Comparison of ENCODE assay signal across 18 cellular contexts in the genomic region with DNA sequence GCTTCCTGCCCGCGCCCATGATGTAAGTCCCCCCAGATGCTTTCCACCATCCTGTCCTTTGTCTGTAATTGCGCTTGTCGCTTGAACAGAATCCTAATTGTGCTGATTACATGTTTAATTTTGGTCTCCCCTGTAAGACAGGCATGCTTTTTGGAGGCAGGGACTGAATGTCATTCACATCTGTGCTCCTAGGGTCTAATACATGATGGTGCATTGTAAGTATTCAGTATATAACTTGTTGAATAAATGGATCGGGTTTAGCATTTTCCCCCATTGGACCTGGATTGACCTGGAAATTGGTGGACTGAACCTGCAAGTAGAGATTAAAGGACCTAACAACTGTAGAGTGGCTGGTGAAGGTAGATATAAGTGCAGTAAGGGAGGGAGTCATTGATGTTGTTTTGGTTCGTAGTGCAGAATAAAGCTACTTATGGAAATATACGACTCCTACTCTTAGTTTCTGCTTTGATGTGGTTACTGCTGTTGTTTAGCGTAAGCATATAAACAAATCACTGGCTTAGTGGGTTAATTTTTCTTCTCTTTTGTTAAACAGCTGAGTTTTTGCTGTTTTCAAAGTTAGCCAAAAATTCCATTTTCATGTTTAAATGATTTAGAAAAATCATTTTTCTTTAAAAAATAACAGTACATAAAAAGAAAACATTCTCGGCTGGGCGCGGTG. TPM values are rescaled to one million over a fixed set of nuclear protein-coding genes. Genes with fewer than 3 reads are reported as not detected.
DNase-seq lines count a peak whose midpoint lies in the region; ATAC-seq, FAIRE-seq and TF ChIP-seq lines count a peak whose summit lies in the region.
"Had no signal": no experiment of that assay in that cellular context is flagged by ENCODE, and none has a peak within 500 bp of the region (broad histone marks: within the 10 kb centered on the region; RNA-seq: fewer than 3 reads in every experiment).

No MANE protein-coding gene starts in this region.

- H3K9me3 Mint-ChIP-seq in activated B cell treated with CpG ODN at 0.5 μM for 24 hours (no peaks in the 10 kb centered on the region), neural crest cell (no peaks in the 10 kb centered on the region)
- H3K9me3 Mint-ChIP-seq: activated T-helper 17 cell treated with anti-CD3 and anti-CD28 coated beads, Interleukin-2, amount 50 U/mL, for 72 hours; brain; CD14-positive monocyte; stimulated activated naive CD8-positive, alpha-beta T cell treated with anti-CD3 and anti-CD28 coated beads, Interleukin-15, Interleukin-2, amounts not matched to agents 100 ng/mL and 50 ng/mL, for 24 hours had no signal

- TF ChIP-seq CTCF in activated B cell treated with CpG ODN at 0.5 μM for 24 hours (IDR thresholded peaks at IDR 0.05) (no peak), neural crest cell (conservative IDR thresholded peaks at IDR 0.05) (no peak), D721Med (IDR thresholded peaks at IDR 0.05; ENCODE audit: insufficient read depth, missing control alignments) (no peak)

- peak overlapping the region in 1 of 2 donors; percentile 22 for H3K4me3 ChIP-seq in stomach smooth muscle (ENCODE audit: low read length in 2 of 2)
- H3K4me3 ChIP-seq: colonic mucosa, Peyer's patch had no signal

- peak; percentile 100 for DNase-seq in NCI-H748 (lab: John Stamatoyannopoulos, UW; ENCODE audit: unreplicated experiment)
- DNase-seq in NCI-H748 treated with DMSO at 0.1 percent for 48 hours (lab: John Stamatoyannopoulos, UW): no peak
- no peak for DNase-seq in activated B cell treated with CpG ODN at 0.5 μM for 24 hours
- no peak for DNase-seq in neural crest cell (ENCODE audit: low read depth, low spot score)
- DNase-seq in ecto neural progenitor cell (ENCODE audit: low spot score): no peak
- no peak for DNase-seq in D721Med (ENCODE audit: insufficient read length, low spot score)
- DNase-seq: colonic mucosa, foreskin melanocyte, kidney glomerular epithelial cell, NCI-H1694 treated with DMSO at 0.1 percent for 48 hours, Peyer's patch had no signal

- CTCF ChIA-PET in activated B cell treated with CpG ODN at 0.5 μM for 24 hours (lab: Charles Lee): no interaction called here

- H3K27me3 ChIP-seq in stomach smooth muscle (ENCODE audit: control insufficient read depth in 1 of 2, insufficient read depth in 2 of 2, low read length in 2 of 2): no peaks in the 10 kb centered on the region
- H3K27me3 ChIP-seq: colonic mucosa, Peyer's patch had no signal

- POLR2A ChIA-PET in activated B cell treated with CpG ODN at 0.5 μM for 24 hours (lab: Charles Lee): interaction anchor here (0.6 to 0.7 kb wide), 2 partner anchors 10 to 91 kb away, joined by 3 read pairs; no protein-coding TSS in a partner anchor

- H3K36me3 Mint-ChIP-seq in activated B cell treated with CpG ODN at 0.5 μM for 24 hours (ENCODE audit: low read depth): peaks cover 5% of the 10 kb centered on the region
- no peaks in the 10 kb centered on the region for H3K36me3 Mint-ChIP-seq in neural crest cell (ENCODE audit: low read depth)
- H3K36me3 Mint-ChIP-seq: CD14-positive monocyte had no signal

- no peak for ATAC-seq in activated B cell treated with CpG ODN at 0.5 μM for 24 hours (ENCODE audit: low read depth)
- ATAC-seq in GM18511 (IDR thresholded peaks at IDR 0.05; ENCODE audit: unreplicated experiment): no peak
- ATAC-seq: activated T-helper 17 cell treated with anti-CD3 and anti-CD28 coated beads, Interleukin-2, amount 50 U/mL, for 72 hours had no signal

- H3K27ac Mint-ChIP-seq in activated B cell treated with CpG ODN at 0.5 μM for 24 hours (peak overlapping the region; percentile 59), neural crest cell (ENCODE audit: unreplicated experiment) (peak overlapping the region; percentile 80)
- H3K27ac Mint-ChIP-seq: activated T-helper 17 cell treated with anti-CD3 and anti-CD28 coated beads, Interleukin-2, amount 50 U/mL, for 72 hours; stimulated activated naive CD8-positive, alpha-beta T cell treated with anti-CD3 and anti-CD28 coated beads, Interleukin-15, Interleukin-2, amounts not matched to agents 100 ng/mL and 50 ng/mL, for 24 hours had no signal

- H3K4me3 Mint-ChIP-seq in activated B cell treated with CpG ODN at 0.5 μM for 24 hours: no peak overlapping the region
- H3K4me3 Mint-ChIP-seq in neural crest cell: no peak overlapping the region
- H3K4me3 Mint-ChIP-seq: activated T-helper 17 cell treated with anti-CD3 and anti-CD28 coated beads, Interleukin-2, amount 50 U/mL, for 72 hours; CD14-positive monocyte; stimulated activated naive CD8-positive, alpha-beta T cell treated with anti-CD3 and anti-CD28 coated beads, Interleukin-15, Interleukin-2, amounts not matched to agents 100 ng/mL and 50 ng/mL, for 24 hours had no signal

- H3K27me3 Mint-ChIP-seq in activated B cell treated with CpG ODN at 0.5 μM for 24 hours: no peaks in the 10 kb centered on the region
- H3K27me3 Mint-ChIP-seq in neural crest cell (ENCODE audit: low read depth): no peaks in the 10 kb centered on the region
- H3K27me3 Mint-ChIP-seq: brain had no signal

- peaks cover 35% of the 10 kb centered on the region for H3K4me1 ChIP-seq in stomach smooth muscle (ENCODE audit: control insufficient read depth, insufficient read depth, low read length)

- peak overlapping the region; percentile 41 for H3K27ac ChIP-seq in stomach smooth muscle (ENCODE audit: low read length)
- H3K27ac ChIP-seq: colonic mucosa had no signal

- H3K36me3 ChIP-seq in stomach smooth muscle (ENCODE audit: control insufficient read depth in 2 of 2, insufficient read depth in 2 of 2, low read length in 2 of 2): no peaks in the 10 kb centered on the region
- H3K36me3 ChIP-seq: colonic mucosa, Peyer's patch had no signal

- H3K9me3 ChIP-seq in stomach smooth muscle (ENCODE audit: control insufficient read depth in 2 of 2, low read length in 2 of 2): no peaks in the 10 kb centered on the region
- H3K9me3 ChIP-seq: colonic mucosa, Peyer's patch had no signal

- no peak for FAIRE-seq in D721Med (lab: Jason Lieb, UNC)
- FAIRE-seq: GM12892 had no signal

- intact Hi-C loops in activated B cell treated with CpG ODN at 0.5 μM for 24 hours (cut with micrococcal nuclease): no loop called here

- H3K4me1 Mint-ChIP-seq in activated B cell treated with CpG ODN at 0.5 μM for 24 hours (peaks cover 77% of the 10 kb centered on the region), neural crest cell (peaks cover 60% of the 10 kb centered on the region)
- H3K4me1 Mint-ChIP-seq: activated T-helper 17 cell treated with anti-CD3 and anti-CD28 coated beads, Interleukin-2, amount 50 U/mL, for 72 hours had no signal

- no peak overlapping the region for H3K9ac ChIP-seq in stomach smooth muscle (ENCODE audit: low read length in 2 of 2)

RNA-seq across cellular contexts. Expression of gene TRIO, which starts 57.3 kb away (rescaled TPM):
- total RNA-seq in activated B cell treated with CpG ODN at 0.5 μM for 24 hours (191 and 223 TPM in 2 replicates), neural crest cell (124 and 134 TPM in 2 replicates)
